9 cellular contexts compared by ENCODE assay signal in the genomic region with DNA sequence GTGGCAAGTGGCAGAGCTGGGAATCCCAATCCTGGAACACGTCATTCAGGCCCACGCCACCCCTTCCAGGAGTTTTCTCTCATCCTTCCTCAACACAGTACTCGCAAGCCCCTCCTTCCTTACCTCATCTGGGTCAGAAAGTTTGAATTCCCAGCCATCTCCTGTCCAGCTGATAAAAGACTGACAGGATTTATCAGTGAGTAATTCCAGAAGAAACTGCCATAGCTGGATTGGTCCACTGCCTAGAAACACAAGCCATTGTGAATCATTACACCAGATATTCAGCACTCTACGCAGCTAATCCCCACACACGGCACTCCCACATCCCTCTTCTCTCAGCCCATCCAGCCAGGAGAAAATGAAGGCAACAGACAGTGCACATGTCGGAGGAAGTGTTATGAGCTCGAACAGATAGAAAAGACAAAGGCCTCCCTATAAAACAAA.
A peak's percentile ranks its signal among the peaks of the same experiment; 100 is the strongest.
DNase-seq lines count a peak whose midpoint lies in the region; ATAC-seq and TF ChIP-seq lines count a peak whose summit lies in the region.
"Had no signal": no experiment of that assay in that cellular context is flagged by ENCODE, and none has a peak within 500 bp of the region (broad histone marks: within the 10 kb centered on the region; RNA-seq: fewer than 3 reads in every experiment).

No MANE protein-coding gene starts in this region.

- H3K36me3 Mint-ChIP-seq in activated CD4-positive, alpha-beta T cell treated with anti-CD3 and anti-CD28 coated beads, Interleukin-2, amount 10 ng/mL, durations not matched to agents 24 days and 14 days (ENCODE audit: low read depth) = peaks cover 95% of the 10 kb centered on the region

- H3K27me3 ChIP-seq in lung (ENCODE audit: control insufficient read depth, insufficient read depth) = no peaks in the 10 kb centered on the region
- H3K27me3 ChIP-seq in tibial nerve = no peaks in the 10 kb centered on the region
- no peaks in the 10 kb centered on the region for H3K27me3 ChIP-seq in foreskin keratinocyte

- ATAC-seq in lung (ENCODE audit: insufficient read depth, low FRiP score) (peak; percentile 38), foreskin keratinocyte (no peak)

- no peaks in the 10 kb centered on the region for H3K27me3 Mint-ChIP-seq in activated CD4-positive, alpha-beta T cell treated with anti-CD3 and anti-CD28 coated beads, Interleukin-2, amount 10 ng/mL, durations not matched to agents 24 days and 14 days

- WGBS in lung, 2 donors = 71 to 89% methylated on average over 7 of the region's 7 CpGs
- 53 to 58% methylated on average over 7 of the region's 7 CpGs for WGBS in tibial nerve, 2 donors

- H3K27ac ChIP-seq in lung (ENCODE audit: low read depth in 1 of 2, low read length in 1 of 2) (peak overlapping the region; percentile 47 to 57), tibial nerve (peak overlapping the region; percentile 19 to 91 (median 73)), foreskin keratinocyte (no peak overlapping the region)

- no peaks in the 10 kb centered on the region for H3K9me3 Mint-ChIP-seq in activated CD4-positive, alpha-beta T cell treated with anti-CD3 and anti-CD28 coated beads, Interleukin-2, amount 10 ng/mL, durations not matched to agents 24 days and 14 days

- TF ChIP-seq EP300 in tibial nerve (IDR thresholded peaks at IDR 0.05) = no peak

- no peak for DNase-seq in activated CD4-positive, alpha-beta T cell treated with anti-CD3 and anti-CD28 coated beads, Interleukin-2, amount 10 ng/mL, durations not matched to agents 24 days and 14 days
- no peak for DNase-seq in activated CD4-positive, alpha-beta T cell treated with anti-CD3 and anti-CD28 coated beads for 4 hours
- DNase-seq in cardiac fibroblast (ENCODE audit: low read depth in 2 of 2) (peak; percentile 93 to 96), lung (ENCODE audit: low spot score) (no peak), tibial nerve (ENCODE audit: low spot score in 2 of 2) (no peak), 8988T (no peak), retina (no peak), foreskin keratinocyte (no peak)
- DNase-seq: AML-193 had no signal

- H3K27ac Mint-ChIP-seq in activated CD4-positive, alpha-beta T cell treated with anti-CD3 and anti-CD28 coated beads, Interleukin-2, amount 10 ng/mL, durations not matched to agents 24 days and 14 days = peak overlapping the region; percentile 98

- H3K9me3 ChIP-seq in lung (ENCODE audit: control insufficient read depth in 2 of 2, insufficient read depth in 1 of 2, low read length in 1 of 2) (no peaks in the 10 kb centered on the region), tibial nerve (no peaks in the 10 kb centered on the region)

- intact Hi-C loops in activated CD4-positive, alpha-beta T cell treated with anti-CD3 and anti-CD28 coated beads, Interleukin-2, amount 10 ng/mL, durations not matched to agents 24 days and 14 days (cut with micrococcal nuclease) = no loop called here

- peaks cover 20 to 21% of the 10 kb centered on the region in 2 donors for H3K36me3 ChIP-seq in lung (ENCODE audit: control insufficient read depth in 2 of 2, insufficient read depth in 2 of 2, low read length in 2 of 2)
- peaks cover 0 to 34% (median 7%) of the 10 kb centered on the region in 3 donors for H3K36me3 ChIP-seq in tibial nerve

- peaks cover 83% of the 10 kb centered on the region for H3K4me1 Mint-ChIP-seq in activated CD4-positive, alpha-beta T cell treated with anti-CD3 and anti-CD28 coated beads, Interleukin-2, amount 10 ng/mL, durations not matched to agents 24 days and 14 days

- H3K4me3 ChIP-seq in cardiac fibroblast (replicated peaks in 1 of 2; ENCODE audit: low read depth in 2 of 2, low read length in 2 of 2) (no peak overlapping the region), lung (no peak overlapping the region), tibial nerve (no peak overlapping the region)

- TF ChIP-seq CTCF in cardiac fibroblast (IDR thresholded peaks at IDR 0.05; ENCODE audit: low read depth, low read length) = no peak
- no peak for TF ChIP-seq CTCF in lung (IDR thresholded peaks at IDR 0.05; ENCODE audit: control extremely low read depth, extremely low read depth)
- TF ChIP-seq CTCF in tibial nerve (IDR thresholded peaks at IDR 0.05) = no peak
- no peak for TF ChIP-seq CTCF in foreskin keratinocyte (conservative IDR thresholded peaks at IDR 0.05)

- H3K4me3 Mint-ChIP-seq in activated CD4-positive, alpha-beta T cell treated with anti-CD3 and anti-CD28 coated beads, Interleukin-2, amount 10 ng/mL, durations not matched to agents 24 days and 14 days = peak overlapping the region; percentile 81

- H3K4me1 ChIP-seq in lung (ENCODE audit: control insufficient read depth in 2 of 2, insufficient read depth in 2 of 2, low read length in 2 of 2) (peaks cover 15 to 33% of the 10 kb centered on the region in 2 donors), tibial nerve (peaks cover 0 to 63% (median 45%) of the 10 kb centered on the region in 4 donors), foreskin keratinocyte (peaks cover 14% of the 10 kb centered on the region)

- no peak for TF ChIP-seq POLR2A in tibial nerve (IDR thresholded peaks at IDR 0.05)

Comparison
In these comparisons a context has a peak if more than half of its experiments do, and no peak if none do; other contexts are left out.
1. DNase-seq: peak in cardiac fibroblast (2 of 2); none in activated CD4-positive, alpha-beta T cell treated with anti-CD3 and anti-CD28 coated beads, Interleukin-2, amount 10 ng/mL, durations not matched to agents 24 days and 14 days (single experiment), activated CD4-positive, alpha-beta T cell treated with anti-CD3 and anti-CD28 coated beads for 4 hours (0 of 2), lung (single experiment), tibial nerve (0 of 2), 8988T (single experiment), retina (single experiment) and foreskin keratinocyte (0 of 2).